In genomic region chr3:126979076-126979628, GRCh38 we compare ENCODE assay signal across 14 cellular contexts.
"Had no signal": no experiment of that assay in that cellular context is flagged by ENCODE, and none has a peak within 500 bp of the region (broad histone marks: within the 10 kb centered on the region; RNA-seq: fewer than 3 reads in every experiment).

No MANE protein-coding gene starts in this region.

- H3K27me3 ChIP-seq: brain microvascular endothelial cell, right atrium auricular region, tibial nerve had no signal

- H3K27ac ChIP-seq: brain microvascular endothelial cell, parathyroid adenoma, right atrium auricular region, tibial nerve had no signal

- H3K36me3 ChIP-seq: brain microvascular endothelial cell, right atrium auricular region, tibial nerve had no signal

- H3K4me1 ChIP-seq: parathyroid adenoma had no signal

- ATAC-seq: activated CD4-positive, CD25-positive, alpha-beta regulatory T cell treated with anti-CD3 and anti-CD28 coated beads, Interleukin-2, amount 50 U/mL, for 24 hours; activated CD8-positive, alpha-beta memory T cell treated with anti-CD3 and anti-CD28 coated beads, Interleukin-2, amount 10 ng/mL, durations not matched to agents 7 days and 5 days; activated T-cell treated with anti-CD3 and anti-CD28 coated beads, Interleukin-2, amount 50 U/mL, for 4 hours; stimulated activated naive B cell treated with anti-CD40 and anti-IgM and Interleukin-4, amounts not matched to agents 10 μg/mL and 1 μg/mL and 100 μg/mL, for 72 hours had no signal

- H3K4me3 ChIP-seq: right atrium auricular region, tibial nerve had no signal

- H2AFZ ChIP-seq: parathyroid adenoma had no signal

- DNase-seq: activated CD4-positive, alpha-beta T cell treated with anti-CD3 and anti-CD28 coated beads, Interleukin-2, amount 50 U/mL, for 48 hours; activated CD8-positive, alpha-beta memory T cell treated with anti-CD3 and anti-CD28 coated beads, Interleukin-2, amount 10 ng/mL, durations not matched to agents 7 days and 5 days; activated effector memory CD4-positive, alpha-beta T cell treated with anti-CD3 and anti-CD28 coated beads, Interleukin-2, amount 50 U/mL, for 16 hours; activated T-cell treated with anti-CD3 and anti-CD28 coated beads, Interleukin-2, amount 50 U/mL, for 4 hours; amygdala; brain microvascular endothelial cell; dermis blood vessel endothelial cell; erythroblast; kidney glomerular epithelial cell; stimulated activated naive B cell treated with anti-CD40 and anti-IgM and Interleukin-4, amounts not matched to agents 10 μg/mL and 1 μg/mL and 100 μg/mL, for 72 hours had no signal

- H3K9ac ChIP-seq: parathyroid adenoma had no signal
